ENCODE assay signal across 24 cellular contexts in the genomic region with DNA sequence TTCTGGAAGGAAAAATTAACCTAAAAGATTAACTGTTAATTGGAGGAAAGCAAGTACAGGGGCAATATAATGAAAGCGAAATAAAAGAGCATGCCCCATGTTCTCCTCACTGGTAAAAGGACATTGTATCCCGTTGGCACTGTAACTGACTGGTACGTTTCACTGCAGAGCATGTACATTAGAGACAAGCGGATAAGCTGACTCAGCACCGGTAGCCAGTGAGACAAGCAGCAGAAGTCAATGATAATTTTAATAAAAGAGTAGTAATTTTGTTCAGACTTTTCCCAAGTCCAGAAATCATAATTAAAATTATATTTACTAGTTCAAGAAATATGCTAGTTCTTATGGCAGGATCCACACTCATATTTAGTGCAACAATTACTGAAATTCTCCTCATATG.
DNase-seq lines count a peak whose midpoint lies in the region; ATAC-seq, FAIRE-seq and TF ChIP-seq lines count a peak whose summit lies in the region.
"Had no signal": no experiment of that assay in that cellular context is flagged by ENCODE, and none has a peak within 500 bp of the region (broad histone marks: within the 10 kb centered on the region; RNA-seq: fewer than 3 reads in every experiment).

No MANE protein-coding gene starts in this region.

- TF ChIP-seq RAD21 in HepG2 (CRISPR knock-in tag; IDR thresholded peaks at IDR 0.05) (no peak), K562 (CRISPR knock-in tag; conservative IDR thresholded peaks at IDR 0.05 in 1 of 2, IDR thresholded peaks at IDR 0.05 in 1 of 2) (no peak)

- TF ChIP-seq CTCF in HepG2 (CRISPR knock-in tag; IDR thresholded peaks at IDR 0.05) (no peak), right lobe of liver (IDR thresholded peaks at IDR 0.05) (no peak), K562 (IDR thresholded peaks at IDR 0.05 in 2 of 3, conservative IDR thresholded peaks at IDR 0.05 in 1 of 3; ENCODE audit: insufficient read depth in 2 of 3, low read depth in 1 of 3, low read length in 3 of 3) (no peak)

- H3K27me3 ChIP-seq in HepG2 (ENCODE audit: control insufficient read depth in 1 of 2, insufficient read depth in 2 of 2, low read length in 2 of 2) (no peaks in the 10 kb centered on the region), right lobe of liver (no peaks in the 10 kb centered on the region), K562 (ENCODE audit: control insufficient read depth in 2 of 2, insufficient read depth in 2 of 2, low read length in 2 of 2) (no peaks in the 10 kb centered on the region)
- H3K27me3 ChIP-seq: BE2C, BLaER1 had no signal

- H3K36me3 ChIP-seq in HepG2 (replicated peaks in 1 of 2; ENCODE audit: control insufficient read depth in 1 of 2, insufficient read depth in 2 of 2, low read length in 2 of 2), result no peaks in the 10 kb centered on the region
- H3K36me3 ChIP-seq in right lobe of liver, result no peaks in the 10 kb centered on the region
- no peaks in the 10 kb centered on the region for H3K36me3 ChIP-seq in K562 (ENCODE audit: control insufficient read depth, insufficient read depth, low read length)
- H3K36me3 ChIP-seq: BE2C, BLaER1 had no signal

- H3K9me3 ChIP-seq in HepG2 (ENCODE audit: low read length), result peaks cover 23% of the 10 kb centered on the region
- no peaks in the 10 kb centered on the region for H3K9me3 ChIP-seq in right lobe of liver
- no peaks in the 10 kb centered on the region for H3K9me3 ChIP-seq in K562 (replicated peaks; ENCODE audit: control insufficient read depth, insufficient read depth, low read depth, low read length)
- H3K9me3 ChIP-seq: BE2C, BLaER1 had no signal

- no peak for DNase-seq in HepG2 (ENCODE audit: low spot score)
- DNase-seq in right lobe of liver, result no peak
- no peak for DNase-seq in K562 (ENCODE audit: extremely low read depth in 1 of 4, low spot score in 3 of 4)
- no peak for DNase-seq in activated CD4-positive, alpha-beta T cell treated with anti-CD3 and anti-CD28 coated beads, Interleukin-2, amount 50 U/mL, for 4 hours
- DNase-seq: ACHN; BE2C; C1 segment of cervical spinal cord; CD4-positive, alpha-beta memory T cell; CD4-positive, CD25-positive, alpha-beta regulatory T cell; CD8-positive, alpha-beta memory T cell; COR-L47; DMS 273 treated with DMSO at 0.1 percent for 48 hours; DMS153; DMS53; DMS79; DND-41; EL; GDM1 had no signal

- no peaks in the 10 kb centered on the region for H3K9me1 ChIP-seq in K562 (ENCODE audit: control insufficient read depth, insufficient read depth, low read length)

- no peaks in the 10 kb centered on the region for H4K20me1 ChIP-seq in HepG2 (ENCODE audit: insufficient read depth, low read length)
- no peaks in the 10 kb centered on the region for H4K20me1 ChIP-seq in K562 (replicated peaks; ENCODE audit: control insufficient read depth, insufficient read depth, low read length)
- H4K20me1 ChIP-seq: BLaER1 had no signal

- FAIRE-seq in HepG2 (lab: Jason Lieb, UNC) (no peak), K562 (lab: Jason Lieb, UNC) (no peak)
- FAIRE-seq: GM12878, GM12892, GM18507 had no signal

- CTCF ChIA-PET in HepG2 (lab: Yijun Ruan, JAX; ENCODE audit: low intra/inter-chr PET ratio, low total read pairs) (no interaction called here), K562 (lab: Yijun Ruan, JAX; ENCODE audit: low intra/inter-chr PET ratio) (no interaction called here)

- no peak overlapping the region for H3K9ac ChIP-seq in HepG2 (ENCODE audit: insufficient read depth, low read depth, low read length)
- H3K9ac ChIP-seq in K562 (ENCODE audit: insufficient read depth in 1 of 2, low read depth in 2 of 2, low read length in 2 of 2), result no peak overlapping the region
- H3K9ac ChIP-seq: BLaER1 had no signal

- H3K4me1 ChIP-seq in HepG2 (ENCODE audit: insufficient read depth, low read length), result no peaks in the 10 kb centered on the region
- H3K4me1 ChIP-seq in right lobe of liver, result no peaks in the 10 kb centered on the region
- no peaks in the 10 kb centered on the region for H3K4me1 ChIP-seq in K562 (replicated peaks in 1 of 2; ENCODE audit: control insufficient read depth in 2 of 2, insufficient read depth in 2 of 2, low read length in 2 of 2)
- H3K4me1 ChIP-seq: BE2C, BLaER1 had no signal

- POLR2A ChIA-PET in HepG2 (lab: Yijun Ruan, JAX) (no interaction called here), K562 (lab: Yijun Ruan, JAX) (no interaction called here)

- intact Hi-C loops in HepG2 (cut with micrococcal nuclease; ENCODE audit: unreplicated experiment) (no loop called here), right lobe of liver (cut with DNase I) (no loop called here), K562 (cut with micrococcal nuclease) (no loop called here)

- TF ChIP-seq POLR2A in HepG2 (IDR thresholded peaks at IDR 0.05; ENCODE audit: insufficient read depth in 1 of 2, low read depth in 2 of 2, low read length in 2 of 2) (no peak), right lobe of liver (IDR thresholded peaks at IDR 0.05) (no peak), K562 (conservative IDR thresholded peaks at IDR 0.05) (no peak)

- H3K27ac ChIP-seq in HepG2 (ENCODE audit: extremely low read length, insufficient read depth, low read length), result no peak overlapping the region
- H3K27ac ChIP-seq in right lobe of liver, result no peak overlapping the region
- no peak overlapping the region for H3K27ac ChIP-seq in K562 (ENCODE audit: extremely low read depth, low read depth, low read length)
- H3K27ac ChIP-seq: 22Rv1, BLaER1 had no signal

- ATAC-seq in HepG2 (no peak), right lobe of liver (no peak), K562 (no peak), GM21619 (IDR thresholded peaks at IDR 0.05; ENCODE audit: unreplicated experiment) (no peak)
- ATAC-seq: GM12878 had no signal

- H3K79me2 ChIP-seq in HepG2 (ENCODE audit: insufficient read depth, low read length) (no peaks in the 10 kb centered on the region), K562 (ENCODE audit: control insufficient read depth, insufficient read depth, low read length) (no peaks in the 10 kb centered on the region)

- no peak overlapping the region for H3K4me2 ChIP-seq in HepG2 (ENCODE audit: low read depth, low read length)
- no peak overlapping the region for H3K4me2 ChIP-seq in K562 (ENCODE audit: insufficient read depth, low read length)
- H3K4me2 ChIP-seq: BLaER1 had no signal

- no peak overlapping the region for H2AFZ ChIP-seq in HepG2 (ENCODE audit: low read length)
- no peak overlapping the region for H2AFZ ChIP-seq in K562 (ENCODE audit: low read depth, low read length)

- BruUV-seq in HepG2 (replicated peaks; lab: Mats Ljungman, UMichigan) (no TSS peak), K562 (replicated peaks; lab: Mats Ljungman, UMichigan) (no TSS peak)

- H3K4me3 ChIP-seq in HepG2 (replicated peaks in 1 of 3; ENCODE audit: insufficient read depth in 1 of 3, low read depth in 2 of 3, low read length in 3 of 3) (no peak overlapping the region), right lobe of liver (no peak overlapping the region), K562 (no peak overlapping the region)
- H3K4me3 ChIP-seq: BLaER1, GM12878 had no signal

- TF ChIP-seq EP300 in HepG2 (IDR thresholded peaks at IDR 0.05; ENCODE audit: low read depth in 2 of 2, low read length in 2 of 2) (no peak), HepG2 (CRISPR knock-in tag; IDR thresholded peaks at IDR 0.05; ENCODE audit: borderline replicate concordance) (no peak), K562 (IDR thresholded peaks at IDR 0.05; ENCODE audit: low read length) (no peak)

- 27% methylated on average over 5 of the region's 5 CpGs for WGBS in HepG2 (ENCODE audit: low lambda C conversion rate)
- 69% methylated on average over 5 of the region's 5 CpGs for WGBS in right lobe of liver (ENCODE audit: insufficient coverage, low coverage, low lambda C conversion rate, missing lambda C conversion rate)
- WGBS in K562 (ENCODE audit: insufficient coverage, low coverage, missing lambda C conversion rate), result 0% methylated on average over 5 of the region's 5 CpGs

- in situ Hi-C loops in HepG2 (cut with HindIII; ENCODE audit: extremely low pct_ligation_motif_present, low pct_unique_long_range_greater_than_20kb) (no loop called here), K562 (cut with MboI) (no loop called here)

TF ChIP-seq in HepG2, 621 proteins besides CTCF, POLR2A, EP300 and RAD21:
- TF ChIP-seq ZNF296 (CRISPR knock-in tag; conservative IDR thresholded peaks at IDR 0.05) (no peak), MAFK (conservative IDR thresholded peaks at IDR 0.05 in 1 of 2, IDR thresholded peaks at IDR 0.05 in 1 of 2; ENCODE audit: low read length in 2 of 2) (peak; percentile 75 to 89), MBNL3 (CRISPR knock-in tag; conservative IDR thresholded peaks at IDR 0.05) (no peak), SMAD1 (CRISPR knock-in tag; IDR thresholded peaks at IDR 0.05; ENCODE audit: borderline replicate concordance, low read depth) (no peak), MAFF (IDR thresholded peaks at IDR 0.05; ENCODE audit: low read depth, low read length) (peak; percentile 80)
- TF ChIP-seq, protein P1, sequence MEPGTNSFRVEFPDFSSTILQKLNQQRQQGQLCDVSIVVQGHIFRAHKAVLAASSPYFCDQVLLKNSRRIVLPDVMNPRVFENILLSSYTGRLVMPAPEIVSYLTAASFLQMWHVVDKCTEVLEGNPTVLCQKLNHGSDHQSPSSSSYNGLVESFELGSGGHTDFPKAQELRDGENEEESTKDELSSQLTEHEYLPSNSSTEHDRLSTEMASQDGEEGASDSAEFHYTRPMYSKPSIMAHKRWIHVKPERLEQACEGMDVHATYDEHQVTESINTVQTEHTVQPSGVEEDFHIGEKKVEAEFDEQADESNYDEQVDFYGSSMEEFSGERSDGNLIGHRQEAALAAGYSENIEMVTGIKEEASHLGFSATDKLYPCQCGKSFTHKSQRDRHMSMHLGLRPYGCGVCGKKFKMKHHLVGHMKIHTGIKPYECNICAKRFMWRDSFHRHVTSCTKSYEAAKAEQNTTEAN (CRISPR knock-in tag; conservative IDR thresholded peaks at IDR 0.05), result no peak

TF ChIP-seq in K562, 482 proteins besides CTCF, POLR2A, EP300 and RAD21 (continues in another document):
- TF ChIP-seq MAFK (IDR thresholded peaks at IDR 0.05; ENCODE audit: low read length) (peak; percentile 27; the same call in 1 of the 2 replicates), ID3 (CRISPR knock-in tag; IDR thresholded peaks at IDR 0.05) (no peak), ID3 (tag; IDR thresholded peaks at IDR 0.05) (no peak), NONO (IDR thresholded peaks at IDR 0.05; ENCODE audit: low read depth in 2 of 2, low read length in 1 of 2) (no peak)

Comparison
In these comparisons a context has a peak if more than half of its experiments do, and no peak if none do; other contexts are left out.
1. Of the 241 proteins assayed by ChIP-seq in both HepG2 and K562: peak only in HepG2: MAFF; only in K562: none; in both: MAFK; in neither: 239.